ENCODE assay signal across 17 cellular contexts in the genomic region with DNA sequence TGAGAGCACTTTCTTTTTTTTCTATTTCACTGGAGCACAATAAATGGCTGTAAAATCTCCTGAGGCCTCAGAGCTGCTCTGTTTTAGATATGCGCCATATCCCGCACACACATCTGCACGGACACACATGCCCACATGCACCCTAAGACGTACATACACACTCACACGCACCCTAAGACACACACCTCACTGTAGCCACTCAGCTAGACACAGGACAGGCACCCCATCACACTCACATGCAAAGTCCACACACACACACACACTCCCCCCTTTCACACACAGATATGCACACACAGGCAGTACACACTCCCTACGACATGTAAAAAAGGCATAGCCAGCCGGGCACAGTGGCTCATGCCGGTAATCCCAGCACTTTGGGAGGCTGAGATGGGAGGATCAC. TPM values are rescaled to one million over a fixed set of nuclear protein-coding genes. Genes with fewer than 3 reads are reported as not detected.
DNase-seq lines count a peak whose midpoint lies in the region; TF ChIP-seq lines count a peak whose summit lies in the region.
"Had no signal": no experiment of that assay in that cellular context is flagged by ENCODE, and none has a peak within 500 bp of the region (broad histone marks: within the 10 kb centered on the region; RNA-seq: fewer than 3 reads in every experiment).

No MANE protein-coding gene starts in this region.

- H4K8ac ChIP-seq in H9 (replicated peaks; ENCODE audit: insufficient read length, low read depth, low read length): no peak overlapping the region

- peaks cover 9 to 31% (median 18%) of the 10 kb centered on the region in 3 experiments; a peak in 6 of 7 replicates for H3K36me3 Mint-ChIP-seq in H9 (ENCODE audit: insufficient read depth in 1 of 3, low read depth in 3 of 3)
- peaks cover 11% of the 10 kb centered on the region for H3K36me3 Mint-ChIP-seq in brain

- no peak overlapping the region for H3K56ac ChIP-seq in H9 (ENCODE audit: insufficient read length, low read depth, low read length)

- H2AFZ ChIP-seq in H9 (ENCODE audit: low read length) (no peak overlapping the region), neural cell (ENCODE audit: low read depth, low read length) (no peak overlapping the region)
- H2AFZ ChIP-seq: PC-9 had no signal

- WGBS in H9 (ENCODE audit: extremely low coverage, insufficient read length, low lambda C conversion rate): no CpG with 5 or more reads among the region's 8 CpGs
- 93% methylated on average over 8 of the region's 8 CpGs for WGBS in testis, 2 donors

- H3K18ac ChIP-seq in H9 (ENCODE audit: insufficient read length, low read depth, low read length): no peak overlapping the region

- H2BK20ac ChIP-seq in H9 (ENCODE audit: low read depth, low read length, poor library complexity, severe bottlenecking): no peak overlapping the region

- no peaks in the 10 kb centered on the region for H3K9me3 ChIP-seq in H9 (ENCODE audit: control insufficient read depth, low read depth, low read length)
- no peaks in the 10 kb centered on the region for H3K9me3 ChIP-seq in neural cell (ENCODE audit: low read length)
- H3K9me3 ChIP-seq in stomach smooth muscle (ENCODE audit: control insufficient read depth in 2 of 2, low read length in 2 of 2): no peaks in the 10 kb centered on the region
- no peaks in the 10 kb centered on the region for H3K9me3 ChIP-seq in testis
- H3K9me3 ChIP-seq: BLaER1, SJCRH30 had no signal

- H3K27me3 Mint-ChIP-seq in H9 (ENCODE audit: low read depth) (no peaks in the 10 kb centered on the region), brain (no peaks in the 10 kb centered on the region)
- H3K27me3 Mint-ChIP-seq: CD4-positive, alpha-beta memory T cell had no signal

- no peak overlapping the region for H3K4ac ChIP-seq in H9 (ENCODE audit: low read depth, low read length)

- no peak overlapping the region for H3K27ac ChIP-seq in H9 (ENCODE audit: insufficient read length, low read depth, low read length)
- no peak overlapping the region for H3K27ac ChIP-seq in neural cell (ENCODE audit: low read length)
- H3K27ac ChIP-seq in stomach smooth muscle (ENCODE audit: low read length): peak overlapping the region; percentile 58
- no peak overlapping the region for H3K27ac ChIP-seq in testis
- H3K27ac ChIP-seq: BLaER1, PC-9, RWPE1, SJCRH30 had no signal

- no peaks in the 10 kb centered on the region for H3K9me2 ChIP-seq in neural cell (ENCODE audit: insufficient read depth, low read length)

- H3K9ac ChIP-seq in H9 (ENCODE audit: extremely low read depth, insufficient read length, low read length) (no peak overlapping the region), neural cell (ENCODE audit: low read length) (no peak overlapping the region), stomach smooth muscle (ENCODE audit: low read length in 2 of 2) (no peak overlapping the region)
- H3K9ac ChIP-seq: BLaER1 had no signal

- H3K36me3 ChIP-seq in neural cell (ENCODE audit: insufficient read depth, low read length) (no peaks in the 10 kb centered on the region), stomach smooth muscle (ENCODE audit: control insufficient read depth in 2 of 2, insufficient read depth in 2 of 2, low read length in 2 of 2) (peaks cover 46 to 51% of the 10 kb centered on the region in 2 donors), testis (ENCODE audit: low read depth, missing control alignments) (no peaks in the 10 kb centered on the region)

- H3K27me3 ChIP-seq in H9 (ENCODE audit: insufficient read depth, low read length) (no peaks in the 10 kb centered on the region), neural cell (ENCODE audit: insufficient read depth, low read depth, low read length) (no peaks in the 10 kb centered on the region), stomach smooth muscle (ENCODE audit: control insufficient read depth in 1 of 2, insufficient read depth in 2 of 2, low read length in 2 of 2) (no peaks in the 10 kb centered on the region), testis (no peaks in the 10 kb centered on the region)
- H3K27me3 ChIP-seq: BLaER1, SJCRH30 had no signal

- H3K4me1 Mint-ChIP-seq in H9 (peaks cover 2 to 3% of the 10 kb centered on the region in 2 experiments; a peak in 3 of 4 replicates), brain (peaks cover 4% of the 10 kb centered on the region)

- H4K91ac ChIP-seq in H9 (ENCODE audit: insufficient read length, low read depth, low read length): no peak overlapping the region

- DNase-seq in H9 (no peak), mesenteric fat pad (ENCODE audit: low spot score) (no peak), NCI-H2171 (lab: John Stamatoyannopoulos, UW) (no peak), MV-4-11 (lab: John Stamatoyannopoulos, UW) (no peak), testis (no peak)
- DNase-seq: CD4-positive, alpha-beta memory T cell; DMS79; NCI-H1694 treated with DMSO at 0.1 percent for 48 hours; NCI-H345; NCI-H526; PC-9; SJCRH30 had no signal

- H3K27ac Mint-ChIP-seq in H9 (peak overlapping the region in 2 of 3 experiments; percentile 16 to 90; a peak in 4 of 7 replicates), brain (peak overlapping the region in 3 of 5 experiments; percentile 32 to 69 (median 46))

- H2BK120ac ChIP-seq in H9 (ENCODE audit: low read depth, low read length, poor library complexity, severe bottlenecking): no peak overlapping the region

- no peaks in the 10 kb centered on the region for H3K9me3 Mint-ChIP-seq in H9
- no peaks in the 10 kb centered on the region for H3K9me3 Mint-ChIP-seq in brain
- H3K9me3 Mint-ChIP-seq: CD4-positive, alpha-beta memory T cell had no signal

- no peaks in the 10 kb centered on the region for H4K20me1 ChIP-seq in H9 (ENCODE audit: control insufficient read depth, insufficient read depth, insufficient read length)
- no peaks in the 10 kb centered on the region for H4K20me1 ChIP-seq in neural cell (ENCODE audit: insufficient read depth)

- no peak for TF ChIP-seq POLR2A in testis (IDR thresholded peaks at IDR 0.05)

- TF ChIP-seq RAD21 in neural cell (conservative IDR thresholded peaks at IDR 0.05): no peak

- no peaks in the 10 kb centered on the region for H3K23me2 ChIP-seq in H9 (ENCODE audit: insufficient read length, low read depth, low read length, poor library complexity, severe bottlenecking)

- no peak overlapping the region for H3K23ac ChIP-seq in H9 (ENCODE audit: insufficient read length, low read depth, low read length)

- no peak overlapping the region for H2BK12ac ChIP-seq in H9 (ENCODE audit: insufficient read length, low read depth, low read length)

- TF ChIP-seq CTCF in H9 (conservative IDR thresholded peaks at IDR 0.05) (no peak), brain (conservative IDR thresholded peaks at IDR 0.05) (no peak), neural cell (IDR thresholded peaks at IDR 0.05; ENCODE audit: poor library complexity, severe bottlenecking) (no peak), testis (IDR thresholded peaks at IDR 0.05) (no peak)

- H2BK5ac ChIP-seq in H9 (ENCODE audit: insufficient read length, low read length): no peak overlapping the region

- H3K4me3 Mint-ChIP-seq in H9 (no peak overlapping the region), brain (no peak overlapping the region)
- H3K4me3 Mint-ChIP-seq: CD4-positive, alpha-beta memory T cell had no signal

- no peak overlapping the region for H2AK5ac ChIP-seq in H9 (ENCODE audit: insufficient read length, low read length)

- H3K79me2 ChIP-seq in H9 (ENCODE audit: insufficient read depth, low read length) (0 out of 2 replicates have a peak, but pooled peaks cover under 1% of the 10 kb centered on the region), neural cell (replicated peaks; ENCODE audit: insufficient read depth, low read length) (no peaks in the 10 kb centered on the region)

- H4K5ac ChIP-seq in H9 (ENCODE audit: insufficient read length, low read depth, low read length): no peak overlapping the region

- H3K79me1 ChIP-seq in H9 (ENCODE audit: insufficient read depth, low read depth, low read length, poor library complexity, severe bottlenecking): no peaks in the 10 kb centered on the region

- H3K4me1 ChIP-seq in H9 (ENCODE audit: insufficient read depth, low read length): no peaks in the 10 kb centered on the region
- peaks cover 38% of the 10 kb centered on the region for H3K4me1 ChIP-seq in stomach smooth muscle (ENCODE audit: control insufficient read depth, insufficient read depth, low read length)
- no peaks in the 10 kb centered on the region for H3K4me1 ChIP-seq in testis
- H3K4me1 ChIP-seq: SJCRH30 had no signal

- H3K4me2 ChIP-seq in H9 (ENCODE audit: insufficient read depth, insufficient read length, low read length): no peak overlapping the region
- H3K4me2 ChIP-seq in neural cell (ENCODE audit: low read length): no peak overlapping the region
- H3K4me2 ChIP-seq: BLaER1, PC-9 had no signal

- no peak overlapping the region for H3T11ph ChIP-seq in H9 (ENCODE audit: low read length)

- intact Hi-C loops in testis (cut with DNase I; ENCODE audit: low total_unique reads): no loop called here

- H3K14ac ChIP-seq in H9 (ENCODE audit: insufficient read depth, low read length): no peak overlapping the region

- H3K4me3 ChIP-seq in neural cell (ENCODE audit: low read length): no peak overlapping the region
- H3K4me3 ChIP-seq in stomach smooth muscle (ENCODE audit: low read length in 2 of 2): no peak overlapping the region
- H3K4me3 ChIP-seq in testis: no peak overlapping the region
- H3K4me3 ChIP-seq: BLaER1, PC-9, SJCRH30 had no signal

- no peak for TF ChIP-seq EP300 in neural cell (conservative IDR thresholded peaks at IDR 0.05; ENCODE audit: poor library complexity, severe bottlenecking)

- H2BK15ac ChIP-seq in H9 (ENCODE audit: low read depth, low read length): no peak overlapping the region

- no peaks in the 10 kb centered on the region for H3F3A ChIP-seq in neural cell (ENCODE audit: insufficient read depth, low read length, poor library complexity, severe bottlenecking)

RNA-seq across cellular contexts. Expression of gene ELOF1, which starts 8.8 kb away (rescaled TPM):
- total RNA-seq in H9 (2021) (84.9 and 88.6 TPM in 2 replicates), mesenteric fat pad (35.0 TPM), testis (100 to 1,000 TPM; 131 to 184 TPM)
- polyA plus RNA-seq in brain (ENCODE audit: insufficient read depth, low read depth, low replicate concordance) (90.6 TPM), neural cell (38.0 and 64.8 TPM in 2 replicates), testis (ENCODE audit: insufficient read depth, low read depth, low replicate concordance) (262 TPM)
- 25.6 and 27.1 TPM in 2 replicates for polyA minus RNA-seq in neural cell

RNA-seq across cellular contexts. Expression of gene CNN1, which starts 11.6 kb away (rescaled TPM):
- total RNA-seq in H9 (2021) (15.7 and 17.9 TPM in 2 replicates), mesenteric fat pad (21.8 TPM), testis (100 to 1,000 TPM; 130 to 151 TPM)
- polyA plus RNA-seq in brain (ENCODE audit: insufficient read depth, low read depth, low replicate concordance) (3.1 TPM), neural cell (0.18 TPM in 1 of 2 replicates, not detected in the other), testis (ENCODE audit: insufficient read depth, low read depth, low replicate concordance) (218 TPM)
- polyA minus RNA-seq in neural cell: not detected in 2 replicates
- total RNA-seq: CD4-positive, alpha-beta memory T cell had no signal
- polyA plus RNA-seq: CD4-positive, alpha-beta memory T cell had no signal

RNA-seq across cellular contexts. Expression of gene ECSIT, which starts 21.3 kb away (rescaled TPM):
- total RNA-seq in H9 (2021) (40.0 and 42.4 TPM in 2 replicates), mesenteric fat pad (28.4 TPM), testis (10 to 100 TPM; 45.4 to 58.7 TPM)
- polyA plus RNA-seq in brain (ENCODE audit: insufficient read depth, low read depth, low replicate concordance) (75.7 TPM), neural cell (98.3 and 99.0 TPM in 2 replicates), testis (ENCODE audit: insufficient read depth, low read depth, low replicate concordance) (28.9 TPM)
- polyA minus RNA-seq in neural cell: 45.6 and 54.3 TPM in 2 replicates

RNA-seq across cellular contexts. Expression of gene ACP5, which starts 27.2 kb away (rescaled TPM):
- total RNA-seq in H9 (2021) (2.3 and 4.0 TPM in 2 replicates), mesenteric fat pad (35.0 TPM), testis (1 to 10 TPM; 4.2 to 6.8 TPM)
- polyA plus RNA-seq in brain (ENCODE audit: insufficient read depth, low read depth, low replicate concordance) (12.8 TPM), neural cell (not detected in 2 replicates), testis (ENCODE audit: insufficient read depth, low read depth, low replicate concordance) (20.5 TPM)
- polyA minus RNA-seq in neural cell: not detected in 2 replicates

RNA-seq across cellular contexts. Expression of gene ZNF653, which starts 44.6 kb away (rescaled TPM):
- total RNA-seq in H9 (2021): 9.1 and 11.6 TPM in 2 replicates
- polyA plus RNA-seq in brain (ENCODE audit: insufficient read depth, low read depth, low replicate concordance): 15.8 TPM
- 16.5 and 24.6 TPM in 2 replicates for polyA plus RNA-seq in neural cell
- polyA minus RNA-seq in neural cell: 21.1 and 29.2 TPM in 2 replicates
- 8.6 TPM for total RNA-seq in mesenteric fat pad
- 10 to 100 TPM; 36.8 to 53.3 TPM for total RNA-seq in testis
- polyA plus RNA-seq in testis (ENCODE audit: insufficient read depth, low read depth, low replicate concordance): 45.9 TPM
